16 cellular contexts compared by ENCODE assay signal in genomic region chr6:130406935-130407532, GRCh38. TPM values are rescaled to one million over a fixed set of nuclear protein-coding genes. Genes with fewer than 3 reads are reported as not detected.
DNase-seq lines count a peak whose midpoint lies in the region; ATAC-seq and TF ChIP-seq lines count a peak whose summit lies in the region.
"Had no signal": no experiment of that assay in that cellular context is flagged by ENCODE, and none has a peak within 500 bp of the region (broad histone marks: within the 10 kb centered on the region; RNA-seq: fewer than 3 reads in every experiment).

No MANE protein-coding gene starts in this region.

- H3K36me3 ChIP-seq in HUES6 (ENCODE audit: control insufficient read depth, insufficient read depth, low read length) (no peaks in the 10 kb centered on the region), endodermal cell (ENCODE audit: control insufficient read depth, insufficient read depth, low read length) (no peaks in the 10 kb centered on the region), neural progenitor cell (no peaks in the 10 kb centered on the region), uterus (no peaks in the 10 kb centered on the region)
- H3K36me3 ChIP-seq: BLaER1 had no signal

- 80% methylated on average over 4 of the region's 4 CpGs; no CpG with 5 or more reads in 1 of the 2 experiments for WGBS in endodermal cell (ENCODE audit: insufficient coverage in 1 of 2, insufficient read length in 1 of 2), 2 experiments

- intact Hi-C loops in uterus (cut with DNase I; ENCODE audit: low total_unique reads): no loop called here

- H3K27me3 Mint-ChIP-seq in endodermal cell (ENCODE audit: insufficient read depth) (no peaks in the 10 kb centered on the region), neural progenitor cell (ENCODE audit: insufficient read depth, low read depth) (no peaks in the 10 kb centered on the region)
- no peaks in the 10 kb centered on the region for H3K27me3 Mint-ChIP-seq in activated T-cell treated with anti-CD3 and anti-CD28 coated beads, Interleukin-2, amount 50 U/mL, for 72 hours (ENCODE audit: low read depth)

- H3K9ac ChIP-seq in HUES6 (ENCODE audit: low read length): no peak overlapping the region
- no peak overlapping the region for H3K9ac ChIP-seq in endodermal cell (ENCODE audit: extremely low read depth, low read length, poor library complexity, severe bottlenecking)
- no peak overlapping the region for H3K9ac ChIP-seq in neural progenitor cell
- H3K9ac ChIP-seq: BLaER1 had no signal

- H3K4me3 Mint-ChIP-seq in endodermal cell: no peak overlapping the region
- H3K4me3 Mint-ChIP-seq in neural progenitor cell: no peak overlapping the region
- H3K4me3 Mint-ChIP-seq in activated T-cell treated with anti-CD3 and anti-CD28 coated beads, Interleukin-2, amount 50 U/mL, for 72 hours: no peak overlapping the region
- H3K4me3 Mint-ChIP-seq: CD8-positive, alpha-beta memory T cell had no signal

- no peak for TF ChIP-seq POLR2A in uterus (IDR thresholded peaks at IDR 0.05)

- H3K27me3 ChIP-seq in HUES6 (ENCODE audit: control insufficient read depth, insufficient read depth, low read length): no peaks in the 10 kb centered on the region
- peaks cover 9% of the 10 kb centered on the region for H3K27me3 ChIP-seq in endodermal cell (ENCODE audit: control insufficient read depth, insufficient read depth, low read length, poor library complexity, severe bottlenecking)
- H3K27me3 ChIP-seq in neural progenitor cell: no peaks in the 10 kb centered on the region
- H3K27me3 ChIP-seq in uterus: no peaks in the 10 kb centered on the region
- H3K27me3 ChIP-seq: BLaER1 had no signal

- DNase-seq in AG10803 (ENCODE audit: low read depth): peak; percentile 76
- DNase-seq in endodermal cell: no peak
- no peak for DNase-seq in neural progenitor cell (ENCODE audit: low spot score)
- no peak for DNase-seq in uterus
- DNase-seq in ureter (ENCODE audit: low spot score): no peak
- no peak for DNase-seq in activated T-cell treated with anti-CD3 and anti-CD28 coated beads, Interleukin-2, amount 50 U/mL, for 72 hours
- DNase-seq: CD8-positive, alpha-beta memory T cell; NCI-H1436; NCI-H2081 treated with DMSO at 0.1 percent for 48 hours; NCI-H2227 treated with DMSO at 0.1 percent for 48 hours; NCI-H526; OCI-M1; RPMI8226 had no signal

- no peaks in the 10 kb centered on the region for H3F3A ChIP-seq in neural progenitor cell (ENCODE audit: low read depth)

- TF ChIP-seq CTCF in AG10803 (conservative IDR thresholded peaks at IDR 0.05; ENCODE audit: low read length) (no peak), endodermal cell (conservative IDR thresholded peaks at IDR 0.05) (no peak), neural progenitor cell (IDR thresholded peaks at IDR 0.05) (no peak), uterus (IDR thresholded peaks at IDR 0.05) (no peak)

- H3K9me3 Mint-ChIP-seq in endodermal cell (peaks cover 2% of the 10 kb centered on the region), neural progenitor cell (no peaks in the 10 kb centered on the region)
- no peaks in the 10 kb centered on the region for H3K9me3 Mint-ChIP-seq in activated T-cell treated with anti-CD3 and anti-CD28 coated beads, Interleukin-2, amount 50 U/mL, for 72 hours
- H3K9me3 Mint-ChIP-seq: CD8-positive, alpha-beta memory T cell had no signal

- peaks cover 15% of the 10 kb centered on the region for H3K4me1 ChIP-seq in HUES6 (ENCODE audit: control insufficient read depth, insufficient read depth, low read length)
- no peaks in the 10 kb centered on the region for H3K4me1 ChIP-seq in endodermal cell (ENCODE audit: control insufficient read depth, insufficient read depth, low read length)
- H3K4me1 ChIP-seq in neural progenitor cell: peaks cover 9% of the 10 kb centered on the region
- no peaks in the 10 kb centered on the region for H3K4me1 ChIP-seq in uterus
- H3K4me1 ChIP-seq: A549, BLaER1 had no signal

- no peak overlapping the region for H2AFZ ChIP-seq in neural progenitor cell (replicated peaks)

- H3K4me3 ChIP-seq in AG10803 (ENCODE audit: low read length) (no peak overlapping the region), HUES6 (ENCODE audit: low read depth, low read length) (no peak overlapping the region), endodermal cell (ENCODE audit: low read length) (no peak overlapping the region), neural progenitor cell (no peak overlapping the region), uterus (no peak overlapping the region)
- H3K4me3 ChIP-seq: A549, BLaER1 had no signal

- no peaks in the 10 kb centered on the region for H3K36me3 Mint-ChIP-seq in endodermal cell (ENCODE audit: low read depth)
- peaks cover 6% of the 10 kb centered on the region for H3K36me3 Mint-ChIP-seq in neural progenitor cell
- no peaks in the 10 kb centered on the region for H3K36me3 Mint-ChIP-seq in activated T-cell treated with anti-CD3 and anti-CD28 coated beads, Interleukin-2, amount 50 U/mL, for 72 hours (ENCODE audit: insufficient read depth in 2 of 2)

- H3K27ac ChIP-seq in HUES6 (ENCODE audit: low read depth, low read length): peak overlapping the region; percentile 2; the same call in 1 of the 2 replicates
- H3K27ac ChIP-seq in endodermal cell (ENCODE audit: low read depth, low read length): no peak overlapping the region
- no peak overlapping the region for H3K27ac ChIP-seq in neural progenitor cell
- H3K27ac ChIP-seq in uterus: no peak overlapping the region
- H3K27ac ChIP-seq: A549, BLaER1 had no signal

- H3K79me2 ChIP-seq in neural progenitor cell (ENCODE audit: low read depth): no peaks in the 10 kb centered on the region

- H3K27ac Mint-ChIP-seq in endodermal cell (peak overlapping the region; percentile 12), neural progenitor cell (peak overlapping the region; percentile 10)
- H3K27ac Mint-ChIP-seq in activated T-cell treated with anti-CD3 and anti-CD28 coated beads, Interleukin-2, amount 50 U/mL, for 72 hours: no peak overlapping the region
- H3K27ac Mint-ChIP-seq: CD8-positive, alpha-beta memory T cell had no signal

- ATAC-seq in activated T-cell treated with anti-CD3 and anti-CD28 coated beads, Interleukin-2, amount 50 U/mL, for 72 hours (replicated peaks in 1 of 2): no peak
- ATAC-seq: A549 had no signal

- H3K4me2 ChIP-seq in neural progenitor cell: peak overlapping the region; percentile 21
- H3K4me2 ChIP-seq: A549, BLaER1 had no signal

- no peaks in the 10 kb centered on the region for H4K20me1 ChIP-seq in neural progenitor cell (ENCODE audit: low read depth)
- H4K20me1 ChIP-seq: BLaER1 had no signal

- H3K4me1 Mint-ChIP-seq in endodermal cell (peaks cover 12% of the 10 kb centered on the region), neural progenitor cell (peaks cover 10% of the 10 kb centered on the region)
- peaks cover 4% of the 10 kb centered on the region for H3K4me1 Mint-ChIP-seq in activated T-cell treated with anti-CD3 and anti-CD28 coated beads, Interleukin-2, amount 50 U/mL, for 72 hours (ENCODE audit: low read depth)

- no peaks in the 10 kb centered on the region for H3K9me3 ChIP-seq in HUES6 (ENCODE audit: control insufficient read depth, insufficient read depth, low read depth, low read length)
- peaks cover 2% of the 10 kb centered on the region for H3K9me3 ChIP-seq in endodermal cell (ENCODE audit: control insufficient read depth, low read length)
- no peaks in the 10 kb centered on the region for H3K9me3 ChIP-seq in neural progenitor cell (ENCODE audit: low read depth)
- no peaks in the 10 kb centered on the region for H3K9me3 ChIP-seq in uterus
- H3K9me3 ChIP-seq: A549, BLaER1 had no signal

RNA-seq across cellular contexts. Expression of gene TMEM200A, which starts 41.2 kb away (rescaled TPM):
- total RNA-seq in endodermal cell (1 to 10 TPM; 6.4 to 7.6 TPM), neural progenitor cell (ENCODE audit: low replicate concordance) (11.1 and 12.8 TPM in 2 replicates), uterus (10 to 100 TPM; 20.9 to 27.9 (median 23.1) TPM), ureter (4.5 TPM)
- polyA plus RNA-seq in endodermal cell (2013, experiment 1 of 2): 8.0 TPM
- 7.5 TPM for polyA plus RNA-seq in endodermal cell (2013, experiment 2 of 2)
- under 1 TPM; 0.53 to 0.67 TPM for total RNA-seq in activated T-cell treated with anti-CD3 and anti-CD28 coated beads, Interleukin-2, amount 50 U/mL, for 72 hours
